In the genomic region with DNA sequence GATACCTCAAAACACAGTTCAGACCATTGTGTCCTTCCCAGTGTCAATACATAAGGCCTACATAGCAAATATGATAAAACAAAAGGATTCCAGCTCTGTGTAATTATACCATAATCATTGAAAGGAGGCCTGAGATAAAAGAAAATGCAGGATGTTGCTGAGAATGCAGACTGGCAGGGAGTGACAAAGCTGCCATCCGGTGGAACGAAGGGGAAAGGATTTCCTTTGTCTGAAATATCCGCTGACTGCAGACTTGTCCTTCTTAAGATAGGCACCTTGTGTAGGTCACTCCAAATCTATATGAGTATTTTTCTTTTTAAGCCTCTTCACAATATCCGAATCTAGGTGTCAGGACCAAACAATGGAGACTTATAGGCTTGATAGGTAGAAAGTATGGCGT, we compare ENCODE assay signal across 1 cellular context.
TF ChIP-seq lines count a peak whose summit lies in the region.

No MANE protein-coding gene starts in this region.

TF ChIP-seq in GM23338, 12 proteins besides CTCF, POLR2A, EP300 and RAD21 (continued from another document):
- TF ChIP-seq, protein P1, sequence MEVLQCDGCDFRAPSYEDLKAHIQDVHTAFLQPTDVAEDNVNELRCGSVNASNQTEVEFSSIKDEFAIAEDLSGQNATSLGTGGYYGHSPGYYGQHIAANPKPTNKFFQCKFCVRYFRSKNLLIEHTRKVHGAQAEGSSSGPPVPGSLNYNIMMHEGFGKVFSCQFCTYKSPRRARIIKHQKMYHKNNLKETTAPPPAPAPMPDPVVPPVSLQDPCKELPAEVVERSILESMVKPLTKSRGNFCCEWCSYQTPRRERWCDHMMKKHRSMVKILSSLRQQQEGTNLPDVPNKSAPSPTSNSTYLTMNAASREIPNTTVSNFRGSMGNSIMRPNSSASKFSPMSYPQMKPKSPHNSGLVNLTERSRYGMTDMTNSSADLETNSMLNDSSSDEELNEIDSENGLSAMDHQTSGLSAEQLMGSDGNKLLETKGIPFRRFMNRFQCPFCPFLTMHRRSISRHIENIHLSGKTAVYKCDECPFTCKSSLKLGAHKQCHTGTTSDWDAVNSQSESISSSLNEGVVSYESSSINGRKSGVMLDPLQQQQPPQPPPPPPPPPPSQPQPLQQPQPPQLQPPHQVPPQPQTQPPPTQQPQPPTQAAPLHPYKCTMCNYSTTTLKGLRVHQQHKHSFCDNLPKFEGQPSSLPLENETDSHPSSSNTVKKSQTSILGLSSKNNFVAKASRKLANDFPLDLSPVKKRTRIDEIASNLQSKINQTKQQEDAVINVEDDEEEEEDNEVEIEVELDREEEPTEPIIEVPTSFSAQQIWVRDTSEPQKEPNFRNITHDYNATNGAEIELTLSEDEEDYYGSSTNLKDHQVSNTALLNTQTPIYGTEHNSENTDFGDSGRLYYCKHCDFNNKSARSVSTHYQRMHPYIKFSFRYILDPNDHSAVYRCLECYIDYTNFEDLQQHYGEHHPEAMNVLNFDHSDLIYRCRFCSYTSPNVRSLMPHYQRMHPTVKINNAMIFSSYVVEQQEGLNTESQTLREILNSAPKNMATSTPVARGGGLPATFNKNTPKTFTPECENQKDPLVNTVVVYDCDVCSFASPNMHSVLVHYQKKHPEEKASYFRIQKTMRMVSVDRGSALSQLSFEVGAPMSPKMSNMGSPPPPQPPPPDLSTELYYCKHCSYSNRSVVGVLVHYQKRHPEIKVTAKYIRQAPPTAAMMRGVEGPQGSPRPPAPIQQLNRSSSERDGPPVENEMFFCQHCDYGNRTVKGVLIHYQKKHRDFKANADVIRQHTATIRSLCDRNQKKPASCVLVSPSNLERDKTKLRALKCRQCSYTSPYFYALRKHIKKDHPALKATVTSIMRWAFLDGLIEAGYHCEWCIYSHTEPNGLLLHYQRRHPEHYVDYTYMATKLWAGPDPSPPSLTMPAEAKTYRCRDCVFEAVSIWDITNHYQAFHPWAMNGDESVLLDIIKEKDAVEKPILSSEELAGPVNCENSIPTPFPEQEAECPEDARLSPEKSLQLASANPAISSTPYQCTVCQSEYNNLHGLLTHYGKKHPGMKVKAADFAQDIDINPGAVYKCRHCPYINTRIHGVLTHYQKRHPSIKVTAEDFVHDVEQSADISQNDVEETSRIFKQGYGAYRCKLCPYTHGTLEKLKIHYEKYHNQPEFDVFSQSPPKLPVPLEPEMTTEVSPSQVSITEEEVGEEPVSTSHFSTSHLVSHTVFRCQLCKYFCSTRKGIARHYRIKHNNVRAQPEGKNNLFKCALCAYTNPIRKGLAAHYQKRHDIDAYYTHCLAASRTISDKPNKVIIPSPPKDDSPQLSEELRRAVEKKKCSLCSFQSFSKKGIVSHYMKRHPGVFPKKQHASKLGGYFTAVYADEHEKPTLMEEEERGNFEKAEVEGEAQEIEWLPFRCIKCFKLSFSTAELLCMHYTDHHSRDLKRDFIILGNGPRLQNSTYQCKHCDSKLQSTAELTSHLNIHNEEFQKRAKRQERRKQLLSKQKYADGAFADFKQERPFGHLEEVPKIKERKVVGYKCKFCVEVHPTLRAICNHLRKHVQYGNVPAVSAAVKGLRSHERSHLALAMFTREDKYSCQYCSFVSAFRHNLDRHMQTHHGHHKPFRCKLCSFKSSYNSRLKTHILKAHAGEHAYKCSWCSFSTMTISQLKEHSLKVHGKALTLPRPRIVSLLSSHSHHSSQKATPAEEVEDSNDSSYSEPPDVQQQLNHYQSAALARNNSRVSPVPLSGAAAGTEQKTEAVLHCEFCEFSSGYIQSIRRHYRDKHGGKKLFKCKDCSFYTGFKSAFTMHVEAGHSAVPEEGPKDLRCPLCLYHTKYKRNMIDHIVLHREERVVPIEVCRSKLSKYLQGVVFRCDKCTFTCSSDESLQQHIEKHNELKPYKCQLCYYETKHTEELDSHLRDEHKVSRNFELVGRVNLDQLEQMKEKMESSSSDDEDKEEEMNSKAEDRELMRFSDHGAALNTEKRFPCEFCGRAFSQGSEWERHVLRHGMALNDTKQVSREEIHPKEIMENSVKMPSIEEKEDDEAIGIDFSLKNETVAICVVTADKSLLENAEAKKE (CRISPR knock-in tag; IDR thresholded peaks at IDR 0.05): no peak
- TF ChIP-seq, protein P2, sequence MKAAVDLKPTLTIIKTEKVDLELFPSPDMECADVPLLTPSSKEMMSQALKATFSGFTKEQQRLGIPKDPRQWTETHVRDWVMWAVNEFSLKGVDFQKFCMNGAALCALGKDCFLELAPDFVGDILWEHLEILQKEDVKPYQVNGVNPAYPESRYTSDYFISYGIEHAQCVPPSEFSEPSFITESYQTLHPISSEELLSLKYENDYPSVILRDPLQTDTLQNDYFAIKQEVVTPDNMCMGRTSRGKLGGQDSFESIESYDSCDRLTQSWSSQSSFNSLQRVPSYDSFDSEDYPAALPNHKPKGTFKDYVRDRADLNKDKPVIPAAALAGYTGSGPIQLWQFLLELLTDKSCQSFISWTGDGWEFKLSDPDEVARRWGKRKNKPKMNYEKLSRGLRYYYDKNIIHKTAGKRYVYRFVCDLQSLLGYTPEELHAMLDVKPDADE (IDR thresholded peaks at IDR 0.05): no peak
- no peak for TF ChIP-seq ZNF114 (CRISPR knock-in tag; IDR thresholded peaks at IDR 0.05)
- TF ChIP-seq ZNF331 (CRISPR knock-in tag; IDR thresholded peaks at IDR 0.05; ENCODE audit: low read depth): no peak
- no peak for TF ChIP-seq NANOG (IDR thresholded peaks at IDR 0.05; ENCODE audit: borderline replicate concordance)
- no peak for TF ChIP-seq CREB1 (CRISPR knock-in tag; IDR thresholded peaks at IDR 0.05; ENCODE audit: low read depth)
- no peak for TF ChIP-seq JUNB (IDR thresholded peaks at IDR 0.05; ENCODE audit: unreplicated experiment)
- TF ChIP-seq EZH2 (IDR thresholded peaks at IDR 0.05; ENCODE audit: low read depth, unreplicated experiment): no peak
TF ChIP-seq in GM23338: peak in this region for 0.
